ENCODE assay signal across 8 cellular contexts in the genomic region with DNA sequence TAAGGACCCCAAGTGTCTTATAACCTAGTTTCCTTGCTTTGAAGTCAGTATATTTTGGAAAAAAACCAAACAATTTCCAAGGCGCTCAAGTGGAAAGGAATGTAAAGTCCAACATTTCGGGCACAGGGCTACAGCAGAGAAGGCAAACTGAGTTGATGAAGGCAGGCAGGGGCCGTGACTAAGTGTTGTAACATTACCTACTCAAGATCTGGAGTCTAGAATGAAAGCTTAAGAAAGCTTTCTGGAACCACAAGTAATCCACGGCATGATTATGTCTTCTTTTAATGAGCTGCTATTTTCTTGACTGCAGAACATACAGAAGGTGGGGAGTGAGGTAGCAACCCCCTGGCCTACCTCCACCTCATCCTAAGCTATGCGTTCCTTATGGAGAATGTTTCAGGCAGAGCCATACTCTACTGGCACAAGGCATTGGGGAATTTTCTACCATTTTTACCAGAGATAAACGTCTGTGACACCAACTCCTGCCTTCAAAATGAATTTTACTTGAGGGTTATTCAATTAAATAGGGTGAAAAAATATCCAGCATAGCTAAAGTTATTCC. TPM values are rescaled to one million over a fixed set of nuclear protein-coding genes. Genes with fewer than 3 reads are reported as not detected.
A peak's percentile ranks its signal among the peaks of the same experiment; 100 is the strongest.
DNase-seq lines count a peak whose midpoint lies in the region; ATAC-seq, FAIRE-seq and TF ChIP-seq lines count a peak whose summit lies in the region.

No MANE protein-coding gene starts in this region.

- peak overlapping the region; percentile 86; the same call in 1 of the 2 replicates for H3K27ac ChIP-seq in PC-9
- peak overlapping the region; percentile 3 for H3K27ac ChIP-seq in endothelial cell of umbilical vein (ENCODE audit: insufficient read depth, low read depth, low read length)
- H3K27ac ChIP-seq in sigmoid colon, result peak overlapping the region; percentile 89 to 98 (median 95)

- POLR2A ChIA-PET in PC-9 (lab: Charles Lee; ENCODE audit: unreplicated experiment) (interaction anchor here (0.5 to 1.1 kb wide), 8 partner anchors 13 to 481 kb away, joined by 3 to 9 read pairs (median 4); a partner anchor contains a TSS), endothelial cell of umbilical vein (lab: Charles Lee) (interaction anchor here (1.0 to 4.1 kb wide), 4 partner anchors 14 to 131 kb away, joined by 4 to 63 read pairs (median 5); no protein-coding TSS in a partner anchor)

- dilution Hi-C loops in endothelial cell of umbilical vein (cut with MboI; ENCODE audit: extremely low pct_ligation_motif_present, low sequenced_read_pairs), result no loop called here

- H3K9ac ChIP-seq in endothelial cell of umbilical vein (replicated peaks; ENCODE audit: extremely low read depth, insufficient read depth, low read length), result no peak overlapping the region

- H3K79me2 ChIP-seq in PC-9 (ENCODE audit: low read depth), result peaks cover 28% of the 10 kb centered on the region
- H3K79me2 ChIP-seq in endothelial cell of umbilical vein (ENCODE audit: control insufficient read depth, insufficient read depth, low read length), result peaks cover 28% of the 10 kb centered on the region

- BruUV-seq in PC-9 (replicated peaks; lab: Mats Ljungman, UMichigan) (no TSS peak), endothelial cell of umbilical vein (replicated peaks; lab: Mats Ljungman, UMichigan) (no TSS peak)

- H4K20me1 ChIP-seq in PC-9 (ENCODE audit: insufficient read depth), result peaks cover 26% of the 10 kb centered on the region; the same call in 1 of the 2 replicates
- no peaks in the 10 kb centered on the region for H4K20me1 ChIP-seq in endothelial cell of umbilical vein (replicated peaks; ENCODE audit: control insufficient read depth, extremely low read depth, insufficient read depth, low read length)

- TF ChIP-seq CTCF in PC-9 (conservative IDR thresholded peaks at IDR 0.05) (no peak), endothelial cell of umbilical vein (IDR thresholded peaks at IDR 0.05; ENCODE audit: extremely low read depth in 1 of 2, insufficient read depth in 1 of 2, low read depth in 1 of 2, low read length in 2 of 2) (no peak), sigmoid colon (IDR thresholded peaks at IDR 0.05) (no peak)

- intact Hi-C loops in PC-9 (cut with micrococcal nuclease; ENCODE audit: unreplicated experiment), result no loop called here
- intact Hi-C loops in endothelial cell of umbilical vein (cut with micrococcal nuclease), result loop anchor here (5.0 kb wide), 1 partner anchor 130 kb away; no protein-coding TSS in a partner anchor
- intact Hi-C loops in sigmoid colon (cut with DNase I), result loop anchor here (10.0 kb wide), 1 partner anchor 1212 kb away; a partner anchor contains a TSS

- ATAC-seq in HG02884 (IDR thresholded peaks at IDR 0.05; ENCODE audit: unreplicated experiment), result no peak
- no peak for ATAC-seq in HG02798 (IDR thresholded peaks at IDR 0.05; ENCODE audit: poor library complexity, unreplicated experiment)

- no peaks in the 10 kb centered on the region for H3K9me2 ChIP-seq in PC-9 (ENCODE audit: insufficient read depth)

- TF ChIP-seq EP300 in sigmoid colon (IDR thresholded peaks at IDR 0.05), result no peak

- peak overlapping the region; percentile 98 for H3K4me2 ChIP-seq in PC-9
- H3K4me2 ChIP-seq in endothelial cell of umbilical vein (ENCODE audit: insufficient read depth, low read length), result no peak overlapping the region

- no peak for FAIRE-seq in endothelial cell of umbilical vein (lab: Jason Lieb, UNC)

- H3K27me3 ChIP-seq in PC-9 (ENCODE audit: insufficient read depth, low read depth) (no peaks in the 10 kb centered on the region), endothelial cell of umbilical vein (ENCODE audit: control insufficient read depth in 2 of 2, insufficient read depth in 2 of 2, low read length in 2 of 2) (no peaks in the 10 kb centered on the region), sigmoid colon (no peaks in the 10 kb centered on the region)

- H3K4me1 ChIP-seq in PC-9 (replicated peaks; ENCODE audit: insufficient read depth) (peaks cover 26% of the 10 kb centered on the region), endothelial cell of umbilical vein (ENCODE audit: control insufficient read depth, extremely low read depth, insufficient read depth, low read length) (peaks cover 16% of the 10 kb centered on the region), sigmoid colon (peaks cover 0 to 56% (median 48%) of the 10 kb centered on the region in 4 donors)

- peaks cover 67% of the 10 kb centered on the region for H3F3A ChIP-seq in PC-9 (ENCODE audit: insufficient read depth, low read depth)

- H2AFZ ChIP-seq in PC-9 (no peak overlapping the region), endothelial cell of umbilical vein (ENCODE audit: low read depth, low read length) (no peak overlapping the region)

- H3K9me1 ChIP-seq in endothelial cell of umbilical vein (replicated peaks; ENCODE audit: control insufficient read depth, extremely low read depth, insufficient read depth, low read length), result no peaks in the 10 kb centered on the region

- WGBS in sigmoid colon, 2 donors, result 75 to 78% methylated on average over 6 of the region's 6 CpGs

- peak in 1 of 2 experiments; percentile 47 for DNase-seq in PC-9
- no peak for DNase-seq in endothelial cell of umbilical vein (ENCODE audit: low read depth, low spot score)
- peak; percentile 63 for DNase-seq in sigmoid colon
- DNase-seq in midbrain (lab: John Stamatoyannopoulos, UW), result no peak
- DNase-seq in NCI-H1694 (lab: John Stamatoyannopoulos, UW), result no peak

- TF ChIP-seq POLR2A in GM18526 (IDR thresholded peaks at IDR 0.05; ENCODE audit: extremely low read depth, insufficient read length) (peak; percentile 33), endothelial cell of umbilical vein (IDR thresholded peaks at IDR 0.05; ENCODE audit: low read depth, low read length) (peak; percentile 77), sigmoid colon (IDR thresholded peaks at IDR 0.05) (peak in 1 of 2 donors; percentile 5)

- H3K4me3 ChIP-seq in PC-9 (no peak overlapping the region), endothelial cell of umbilical vein (replicated peaks in 1 of 3; ENCODE audit: insufficient read depth in 1 of 3, low read depth in 1 of 3, low read length in 3 of 3) (no peak overlapping the region), sigmoid colon (no peak overlapping the region)

- H3K9me3 ChIP-seq in PC-9 (ENCODE audit: insufficient read depth, low read depth) (no peaks in the 10 kb centered on the region), endothelial cell of umbilical vein (replicated peaks; ENCODE audit: control insufficient read depth, insufficient read depth, low read length) (no peaks in the 10 kb centered on the region), sigmoid colon (no peaks in the 10 kb centered on the region)

- CTCF ChIA-PET in PC-9 (lab: Charles Lee), result interaction anchor here (0.6 to 3.6 kb wide), 5 partner anchors 22 to 131 kb away, joined by 3 to 8 read pairs (median 4); no protein-coding TSS in a partner anchor
- CTCF ChIA-PET in endothelial cell of umbilical vein (lab: Charles Lee), result interaction anchor here (0.7 to 4.5 kb wide), 14 partner anchors 9 to 159 kb away, joined by 3 to 47 read pairs (median 6); a partner anchor contains a TSS

- H3K36me3 ChIP-seq in PC-9 (ENCODE audit: low read depth) (peaks cover 26% of the 10 kb centered on the region), endothelial cell of umbilical vein (ENCODE audit: control insufficient read depth in 2 of 2, extremely low read depth in 1 of 2, insufficient read depth in 2 of 2, low read length in 2 of 2) (peaks cover 10 to 12% of the 10 kb centered on the region in 2 experiments), sigmoid colon (peaks cover 23 to 31% (median 25%) of the 10 kb centered on the region in 4 donors)

RNA-seq across cellular contexts. Expression of a gene that starts 4.3 kb away (rescaled TPM):
- total RNA-seq in PC-9 (2021) (47.6 and 69.5 TPM in 2 replicates), endothelial cell of umbilical vein (75.1 and 88.3 TPM in 2 replicates), sigmoid colon (10 to 100 TPM; 18.5 to 30.2 (median 28.3) TPM)
- polyA plus RNA-seq in endothelial cell of umbilical vein (19.2 and 20.3 TPM in 2 replicates), sigmoid colon (10 to 100 TPM; 13.8 to 30.6 (median 18.7) TPM)
- 14.5 and 15.8 TPM in 2 replicates for polyA plus RNA-seq in endothelial cell of umbilical vein (2011; cell fraction: cytosol; rRNA removed)
- polyA plus RNA-seq in endothelial cell of umbilical vein (2011; cell fraction: nucleus; rRNA removed), result 75.7 and 89.5 TPM in 2 replicates
- 34.0 and 45.9 TPM in 2 replicates for polyA plus RNA-seq in endothelial cell of umbilical vein (2012)
- 142 and 159 TPM in 2 replicates for polyA minus RNA-seq in endothelial cell of umbilical vein
- polyA minus RNA-seq in endothelial cell of umbilical vein (2011; cell fraction: cytosol; rRNA and poly(A)+ RNA removed), result 27.1 TPM
- polyA minus RNA-seq in endothelial cell of umbilical vein (2011; cell fraction: nucleus; rRNA and poly(A)+ RNA removed), result 244 and 248 TPM in 2 replicates

RNA-seq across cellular contexts. Expression of a gene that starts 4.9 kb away (rescaled TPM):
- total RNA-seq in PC-9 (2021), result 65.2 and 86.8 TPM in 2 replicates
- total RNA-seq in endothelial cell of umbilical vein, result 32.6 and 33.7 TPM in 2 replicates
- 47.3 and 49.1 TPM in 2 replicates for polyA plus RNA-seq in endothelial cell of umbilical vein
- polyA plus RNA-seq in endothelial cell of umbilical vein (2011; cell fraction: cytosol; rRNA removed), result 53.2 and 55.1 TPM in 2 replicates
- 15.2 and 17.5 TPM in 2 replicates for polyA plus RNA-seq in endothelial cell of umbilical vein (2011; cell fraction: nucleus; rRNA removed)
- 28.9 and 34.9 TPM in 2 replicates for polyA plus RNA-seq in endothelial cell of umbilical vein (2012)
- 44.6 and 46.7 TPM in 2 replicates for polyA minus RNA-seq in endothelial cell of umbilical vein
- 95.8 TPM for polyA minus RNA-seq in endothelial cell of umbilical vein (2011; cell fraction: cytosol; rRNA and poly(A)+ RNA removed)
- polyA minus RNA-seq in endothelial cell of umbilical vein (2011; cell fraction: nucleus; rRNA and poly(A)+ RNA removed), result 8.5 and 16.6 TPM in 2 replicates
- 10 to 100 TPM; 36.3 to 58.9 (median 48.4) TPM for total RNA-seq in sigmoid colon
- 10 to 100 TPM; 74.5 to 81.2 (median 78.6) TPM for polyA plus RNA-seq in sigmoid colon

RNA-seq across cellular contexts. Expression of a gene that starts 13.9 kb away (rescaled TPM):
- total RNA-seq in PC-9 (2021), result 15.1 and 29.4 TPM in 2 replicates
- 18.4 and 20.2 TPM in 2 replicates for total RNA-seq in endothelial cell of umbilical vein
- 17.4 and 19.4 TPM in 2 replicates for polyA plus RNA-seq in endothelial cell of umbilical vein
- polyA plus RNA-seq in endothelial cell of umbilical vein (2011; cell fraction: cytosol; rRNA removed), result 11.8 and 15.1 TPM in 2 replicates
- polyA plus RNA-seq in endothelial cell of umbilical vein (2011; cell fraction: nucleus; rRNA removed), result 85.2 and 95.7 TPM in 2 replicates
- polyA plus RNA-seq in endothelial cell of umbilical vein (2012), result 18.1 and 18.3 TPM in 2 replicates
- polyA minus RNA-seq in endothelial cell of umbilical vein, result 13.5 and 23.0 TPM in 2 replicates
- not detected for polyA minus RNA-seq in endothelial cell of umbilical vein (2011; cell fraction: cytosol; rRNA and poly(A)+ RNA removed)
- 23.2 and 23.4 TPM in 2 replicates for polyA minus RNA-seq in endothelial cell of umbilical vein (2011; cell fraction: nucleus; rRNA and poly(A)+ RNA removed)
- 1 to 10 TPM; 2.6 to 7.2 (median 4.8) TPM for total RNA-seq in sigmoid colon
- 1 to 10 TPM; 3.0 to 8.5 (median 4.2) TPM for polyA plus RNA-seq in sigmoid colon

RNA-seq across cellular contexts. Expression of a gene that starts 34.2 kb away (rescaled TPM):
- total RNA-seq in PC-9 (2021) (21.2 and 33.3 TPM in 2 replicates), endothelial cell of umbilical vein (18.5 and 21.0 TPM in 2 replicates), sigmoid colon (10 to 100 TPM in 2 of 4 donors, 1 to 10 TPM in 2; 7.8 to 36.7 (median 20.7) TPM)
- polyA plus RNA-seq in endothelial cell of umbilical vein (19.1 and 20.2 TPM in 2 replicates), sigmoid colon (10 to 100 TPM; 51.1 to 60.8 (median 52.3) TPM)
- 12.3 and 13.2 TPM in 2 replicates for polyA plus RNA-seq in endothelial cell of umbilical vein (2011; cell fraction: cytosol; rRNA removed)
- 41.5 and 46.2 TPM in 2 replicates for polyA plus RNA-seq in endothelial cell of umbilical vein (2011; cell fraction: nucleus; rRNA removed)
- 11.7 and 11.9 TPM in 2 replicates for polyA plus RNA-seq in endothelial cell of umbilical vein (2012)
- 17.4 and 17.5 TPM in 2 replicates for polyA minus RNA-seq in endothelial cell of umbilical vein
- polyA minus RNA-seq in endothelial cell of umbilical vein (2011; cell fraction: cytosol; rRNA and poly(A)+ RNA removed), result 9.0 TPM
- polyA minus RNA-seq in endothelial cell of umbilical vein (2011; cell fraction: nucleus; rRNA and poly(A)+ RNA removed), result 8.1 and 11.1 TPM in 2 replicates

RNA-seq across cellular contexts. Expression of a gene that starts 41.5 kb away (rescaled TPM):
- total RNA-seq in PC-9 (2021), result 64.0 and 73.7 TPM in 2 replicates
- 55.8 and 60.3 TPM in 2 replicates for total RNA-seq in endothelial cell of umbilical vein
- polyA plus RNA-seq in endothelial cell of umbilical vein, result 29.0 and 34.0 TPM in 2 replicates
- 37.2 and 42.3 TPM in 2 replicates for polyA plus RNA-seq in endothelial cell of umbilical vein (2011; cell fraction: cytosol; rRNA removed)
- polyA plus RNA-seq in endothelial cell of umbilical vein (2011; cell fraction: nucleus; rRNA removed), result 73.9 and 111 TPM in 2 replicates
- polyA plus RNA-seq in endothelial cell of umbilical vein (2012), result 53.7 and 54.0 TPM in 2 replicates
- 48.1 and 55.2 TPM in 2 replicates for polyA minus RNA-seq in endothelial cell of umbilical vein
- polyA minus RNA-seq in endothelial cell of umbilical vein (2011; cell fraction: cytosol; rRNA and poly(A)+ RNA removed), result 50.5 TPM
- 23.3 and 30.2 TPM in 2 replicates for polyA minus RNA-seq in endothelial cell of umbilical vein (2011; cell fraction: nucleus; rRNA and poly(A)+ RNA removed)
- total RNA-seq in sigmoid colon, result 10 to 100 TPM; 26.9 to 38.8 (median 33.6) TPM
- polyA plus RNA-seq in sigmoid colon, result 10 to 100 TPM; 17.4 to 46.7 (median 25.4) TPM

Comparison
In these comparisons a context has a peak if more than half of its experiments do, and no peak if none do; other contexts are left out.
1. H3K27ac ChIP-seq: peak in every context shown above with its lines; median percentile 95 in sigmoid colon; 86 in PC-9; 3 in endothelial cell of umbilical vein.